Comparison of ENCODE assay signal across 18 cellular contexts in the genomic region with DNA sequence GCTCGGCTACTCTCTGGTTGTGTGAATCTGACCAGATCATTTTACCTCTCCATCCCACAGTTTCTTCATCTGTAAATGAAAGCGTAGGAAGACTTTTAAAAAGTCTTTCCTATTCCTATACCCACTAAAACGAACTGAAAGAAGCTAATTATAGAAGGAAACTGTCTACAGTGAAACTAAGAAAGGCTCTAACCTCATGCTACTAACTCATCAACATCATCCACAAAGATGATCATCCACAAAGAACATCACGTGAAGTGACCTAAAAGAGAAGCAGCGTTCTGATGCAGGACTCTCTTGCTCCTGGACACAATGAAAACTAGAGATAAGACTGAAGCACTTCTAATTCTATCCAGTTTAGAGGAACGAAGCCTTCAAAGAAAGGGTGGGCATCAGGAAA.
"Had no signal": no experiment of that assay in that cellular context is flagged by ENCODE, and none has a peak within 500 bp of the region (broad histone marks: within the 10 kb centered on the region; RNA-seq: fewer than 3 reads in every experiment).

No MANE protein-coding gene starts in this region.

- H3K27me3 ChIP-seq: right atrium auricular region, testis, tibial artery had no signal

- H3K9me3 ChIP-seq: lower lobe of right lung, prostate gland, right atrium auricular region, testis, tibial artery had no signal

- H3K4me3 ChIP-seq: lower lobe of right lung, prostate gland, right atrium auricular region, testis, tibial artery had no signal

- H3K4me1 ChIP-seq: prostate gland, testis, tibial artery had no signal

- DNase-seq: cortex of kidney; effector memory CD8-positive, alpha-beta T cell; erythroblast; head of caudate nucleus; left ventricle myocardium superior; lower lobe of right lung; naive thymus-derived CD8-positive, alpha-beta T cell; nephron progenitor cell; nucleus accumbens; stimulated activated CD4-positive, alpha-beta T cell treated with anti-CD3 and anti-CD28 coated beads, Interleukin-4, amount 100 ng/mL, for 4 hours; stimulated activated naive CD8-positive, alpha-beta T cell treated with anti-CD3 and anti-CD28 coated beads, Interleukin-15, Interleukin-2, amounts not matched to agents 100 U/mL and 50 U/mL, for 24 hours; substantia nigra; testis; tibial artery had no signal

- H3K27ac ChIP-seq: lower lobe of right lung, prostate gland, right atrium auricular region, testis, tibial artery had no signal

- ATAC-seq: effector memory CD8-positive, alpha-beta T cell; left ventricle myocardium superior; lower lobe of right lung; naive thymus-derived CD8-positive, alpha-beta T cell; sciatic nerve; stimulated activated memory B cell treated with anti-CD40 and anti-IgM and Interleukin-4, amounts not matched to agents 10 μg/mL and 1 μg/mL and 100 μg/mL, for 72 hours; stimulated activated naive CD8-positive, alpha-beta T cell treated with anti-CD3 and anti-CD28 coated beads, Interleukin-15, Interleukin-2, amounts not matched to agents 100 U/mL and 50 U/mL, for 24 hours had no signal

- H3K36me3 ChIP-seq: lower lobe of right lung, prostate gland, right atrium auricular region, tibial artery had no signal
